10 cellular contexts compared by ENCODE assay signal in the genomic region with DNA sequence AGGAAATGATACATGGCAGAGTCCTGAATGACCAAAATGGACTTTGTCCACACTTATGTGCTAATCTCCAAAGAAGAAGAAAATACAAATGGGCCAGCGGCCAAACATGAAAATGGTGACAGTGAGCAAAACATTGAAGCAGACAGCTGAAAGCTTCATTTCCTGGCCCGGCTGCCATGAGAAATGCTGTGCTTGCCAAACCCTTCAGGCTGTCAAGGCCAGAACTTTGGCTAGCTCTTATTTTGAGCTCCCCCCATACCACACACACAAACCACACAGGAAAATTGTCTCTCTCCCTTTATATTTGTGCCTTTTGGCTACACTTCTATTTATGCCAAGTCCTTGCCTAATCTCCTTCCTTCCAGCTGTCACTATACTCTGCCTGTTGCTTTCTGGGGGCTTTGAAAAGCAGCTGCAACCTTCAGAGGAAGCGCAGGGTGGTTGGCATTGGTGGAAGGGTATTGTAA.
DNase-seq lines count a peak whose midpoint lies in the region; ATAC-seq and FAIRE-seq lines count a peak whose summit lies in the region.
"Had no signal": no experiment of that assay in that cellular context is flagged by ENCODE, and none has a peak within 500 bp of the region (broad histone marks: within the 10 kb centered on the region; RNA-seq: fewer than 3 reads in every experiment).

No MANE protein-coding gene starts in this region.

- intact Hi-C loops in right cardiac atrium (cut with DNase I): loop anchor here in 1 of 4 donors (10.0 kb wide), 1 partner anchor 51 kb away; no protein-coding TSS in a partner anchor

- H3K36me3 ChIP-seq in skeletal muscle tissue (ENCODE audit: control insufficient read depth in 3 of 3, insufficient read depth in 3 of 3, low read length in 3 of 3): no peaks in the 10 kb centered on the region

- peak overlapping the region; percentile 95 for H3K27ac ChIP-seq in right cardiac atrium (ENCODE audit: low read length)
- H3K27ac ChIP-seq in skeletal muscle tissue (ENCODE audit: low read depth, low read length): peak overlapping the region; percentile 79

- peak; percentile 92 for DNase-seq in H4 (ENCODE audit: low spot score)
- DNase-seq in right cardiac atrium: peak; percentile 84 to 91 (median 90)
- DNase-seq in MV-4-11 (lab: John Stamatoyannopoulos, UW): no peak
- DNase-seq in NOMO-1 (lab: John Stamatoyannopoulos, UW; ENCODE audit: unreplicated experiment in 2 of 2): no peak
- no peak for DNase-seq in epidermal melanocyte (ENCODE audit: insufficient read length, low spot score)
- DNase-seq in GM19239 (ENCODE audit: insufficient read length, low spot score): no peak
- DNase-seq: NCI-H2081 had no signal

- no peak for FAIRE-seq in GM19239 (lab: Jason Lieb, UNC)

- H3K4me3 ChIP-seq in right cardiac atrium (ENCODE audit: low read length) (no peak overlapping the region), skeletal muscle tissue (ENCODE audit: low read length in 3 of 3) (peak overlapping the region in 1 of 3 donors; percentile 20)

- H3K4me3 Mint-ChIP-seq in activated T-helper 17 cell treated with anti-CD3 and anti-CD28 coated beads, Interleukin-2, amount 50 U/mL, for 72 hours: peak overlapping the region; percentile 2
- H3K4me3 Mint-ChIP-seq: activated naive CD8-positive, alpha-beta T cell had no signal

- peak overlapping the region in 1 of 3 donors; percentile 17 for H3K9ac ChIP-seq in skeletal muscle tissue (ENCODE audit: low read depth in 1 of 3, low read length in 3 of 3)

- H3K27me3 ChIP-seq in right cardiac atrium (ENCODE audit: control insufficient read depth, insufficient read depth) (no peaks in the 10 kb centered on the region), skeletal muscle tissue (ENCODE audit: control insufficient read depth in 3 of 3, insufficient read depth in 3 of 3, low read length in 3 of 3) (no peaks in the 10 kb centered on the region)

- H3K9me3 ChIP-seq in right cardiac atrium (ENCODE audit: control insufficient read depth, low read length) (no peaks in the 10 kb centered on the region), skeletal muscle tissue (ENCODE audit: control insufficient read depth in 3 of 3, low read length in 3 of 3) (peaks cover 0 to 2% (median 0%) of the 10 kb centered on the region in 3 donors)

- WGBS in right cardiac atrium: 34% methylated on average over 3 of the region's 3 CpGs

- H3K36me3 Mint-ChIP-seq in activated T-helper 17 cell treated with anti-CD3 and anti-CD28 coated beads, Interleukin-2, amount 50 U/mL, for 72 hours (ENCODE audit: low read depth): no peaks in the 10 kb centered on the region

- no peak for ATAC-seq in activated T-helper 17 cell treated with anti-CD3 and anti-CD28 coated beads, Interleukin-2, amount 50 U/mL, for 72 hours (replicated peaks)
- ATAC-seq in right cardiac atrium: peak; percentile 75 to 91

- H3K27me3 Mint-ChIP-seq in activated T-helper 17 cell treated with anti-CD3 and anti-CD28 coated beads, Interleukin-2, amount 50 U/mL, for 72 hours: no peaks in the 10 kb centered on the region
- H3K27me3 Mint-ChIP-seq: activated naive CD8-positive, alpha-beta T cell had no signal

- peaks cover 3% of the 10 kb centered on the region for H3K9me3 Mint-ChIP-seq in activated T-helper 17 cell treated with anti-CD3 and anti-CD28 coated beads, Interleukin-2, amount 50 U/mL, for 72 hours

- peaks cover 29% of the 10 kb centered on the region for H3K4me1 Mint-ChIP-seq in activated T-helper 17 cell treated with anti-CD3 and anti-CD28 coated beads, Interleukin-2, amount 50 U/mL, for 72 hours

- peak overlapping the region; percentile 25 for H3K27ac Mint-ChIP-seq in activated T-helper 17 cell treated with anti-CD3 and anti-CD28 coated beads, Interleukin-2, amount 50 U/mL, for 72 hours

- peaks cover 10% of the 10 kb centered on the region for H3K4me1 ChIP-seq in right cardiac atrium (ENCODE audit: control insufficient read depth, insufficient read depth, low read length)
- peaks cover 37 to 52% (median 42%) of the 10 kb centered on the region in 3 donors for H3K4me1 ChIP-seq in skeletal muscle tissue (ENCODE audit: control insufficient read depth in 3 of 3, insufficient read depth in 3 of 3, low read length in 3 of 3)

Comparison
In these comparisons a context has a peak if more than half of its experiments do, and no peak if none do; other contexts are left out.
1. DNase-seq: peak in H4 (single experiment) and right cardiac atrium (3 of 3); none in MV-4-11 (single experiment), NOMO-1 (0 of 2), epidermal melanocyte (single experiment) and GM19239 (single experiment).